8 cellular contexts compared by ENCODE assay signal in genomic region chr14:75063013-75063412, GRCh38. TPM values are rescaled to one million over a fixed set of nuclear protein-coding genes. Genes with fewer than 3 reads are reported as not detected.
DNase-seq lines count a peak whose midpoint lies in the region; TF ChIP-seq lines count a peak whose summit lies in the region.

No MANE protein-coding gene starts in this region.

- peak overlapping the region in 17 of 21 experiments; percentile 64 to 95 (median 86) for H3K27ac ChIP-seq in skin epidermis

- no peaks in the 10 kb centered on the region; the same call in 1 of the 2 replicates for H3K36me3 ChIP-seq in H7 (replicated peaks; ENCODE audit: control insufficient read depth, insufficient read depth, low read length)

- DNase-seq in H7 (no peak), SW480 (ENCODE audit: low spot score) (peak; percentile 16), fibroblast of villous mesenchyme (ENCODE audit: low read depth) (no peak), MV-4-11 (lab: John Stamatoyannopoulos, UW) (no peak), T1000 (lab: John Stamatoyannopoulos, UW) (no peak), DMS153 (lab: John Stamatoyannopoulos, UW) (no peak), GM19238 (ENCODE audit: insufficient read length, low spot score) (no peak)

- no peaks in the 10 kb centered on the region for H3K27me3 ChIP-seq in H7 (ENCODE audit: control insufficient read depth, insufficient read depth, low read length)

- no peak for TF ChIP-seq CTCF in fibroblast of villous mesenchyme (IDR thresholded peaks at IDR 0.05; ENCODE audit: insufficient read depth, low read depth, low read length)

- H3K4me3 ChIP-seq in H7 (ENCODE audit: insufficient read depth, low read depth, low read length) (peak overlapping the region; percentile 85), fibroblast of villous mesenchyme (ENCODE audit: low read depth, low read length) (peak overlapping the region; percentile 91), skin epidermis (peak overlapping the region; percentile 58 to 93 (median 68))

RNA-seq across cellular contexts. Expression of gene ACYP1, which starts 0.8 kb away (rescaled TPM):
- total RNA-seq in H7 (2014; rRNA removed; shearing (Covaris generic)): 26.6 and 30.0 TPM in 2 replicates
- 2.9 and 11.2 TPM in 2 replicates for total RNA-seq in fibroblast of villous mesenchyme

RNA-seq across cellular contexts. Expression of gene ZC2HC1C, which starts 6.4 kb away (rescaled TPM):
- 1.3 and 2.7 TPM in 2 replicates for total RNA-seq in H7 (2014; rRNA removed; shearing (Covaris generic))
- 0.64 and 2.2 TPM in 2 replicates for total RNA-seq in fibroblast of villous mesenchyme

RNA-seq across cellular contexts. Expression of gene MLH3, which starts 11.7 kb away (rescaled TPM):
- total RNA-seq in H7 (2014; rRNA removed; shearing (Covaris generic)): 13.2 and 21.1 TPM in 2 replicates
- 21.6 and 25.9 TPM in 2 replicates for total RNA-seq in fibroblast of villous mesenchyme
